ENCODE assay signal across 16 cellular contexts in the genomic region with DNA sequence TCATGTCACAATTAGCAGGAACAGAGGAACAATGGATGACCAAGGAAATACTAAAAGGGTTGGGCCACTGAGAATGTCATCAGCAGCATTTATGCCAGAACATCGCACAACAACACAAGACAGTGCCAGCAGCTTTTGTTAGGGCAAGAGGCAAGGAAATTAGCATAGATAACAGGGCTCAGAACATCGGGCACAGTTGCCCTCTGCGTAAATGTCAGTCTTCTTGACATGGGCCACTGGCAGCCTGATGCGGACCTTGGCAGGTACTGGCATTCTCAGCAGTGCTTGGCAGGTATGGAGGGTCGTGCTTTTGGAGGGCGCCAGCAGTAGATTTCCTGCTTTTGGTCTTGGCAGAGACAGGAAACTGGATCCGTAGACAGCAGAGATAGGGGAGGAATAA.
DNase-seq lines count a peak whose midpoint lies in the region; ATAC-seq, FAIRE-seq and TF ChIP-seq lines count a peak whose summit lies in the region.
"Had no signal": no experiment of that assay in that cellular context is flagged by ENCODE, and none has a peak within 500 bp of the region (broad histone marks: within the 10 kb centered on the region; RNA-seq: fewer than 3 reads in every experiment).

No MANE protein-coding gene starts in this region.

- H3K79me2 ChIP-seq in Karpas-422 (ENCODE audit: low read length) (no peaks in the 10 kb centered on the region), H1 (ENCODE audit: control insufficient read depth in 1 of 2, insufficient read depth in 2 of 2, low read length in 2 of 2) (no peaks in the 10 kb centered on the region)

- H2AFZ ChIP-seq in Karpas-422 (ENCODE audit: low read length): peak overlapping the region; percentile 12; the same call in 1 of the 2 replicates
- no peak overlapping the region for H2AFZ ChIP-seq in H1 (ENCODE audit: low read length)

- no peak overlapping the region for H3K23ac ChIP-seq in H1 (ENCODE audit: insufficient read length)

- H3K9me2 ChIP-seq in Karpas-422 (replicated peaks; ENCODE audit: insufficient read depth, low read length): no peaks in the 10 kb centered on the region; the same call in 1 of the 2 replicates

- 52% methylated on average over 7 of the region's 7 CpGs for WGBS in right cardiac atrium
- 82% methylated on average over 7 of the region's 7 CpGs; no CpG with 5 or more reads in 1 of the 2 experiments for WGBS in H1 (ENCODE audit: extremely low coverage in 1 of 2, insufficient coverage in 1 of 2, insufficient read length in 1 of 2, insufficient replicate concordance in 2 of 2, low coverage in 1 of 2, low lambda C conversion rate in 2 of 2, missing lambda C conversion rate in 1 of 2), 2 experiments

- no peak overlapping the region for H2AK5ac ChIP-seq in H1 (ENCODE audit: low read depth, low read length)

- no peaks in the 10 kb centered on the region for H3K9me3 Mint-ChIP-seq in type B pancreatic cell
- H3K9me3 Mint-ChIP-seq: CD4-positive, alpha-beta T cell had no signal

- 0 out of 2 replicates have a peak overlapping the region, but pooled peaks have one; percentile 35 for H2BK20ac ChIP-seq in H1 (ENCODE audit: low read length)

- no peak overlapping the region for H3K4me3 Mint-ChIP-seq in type B pancreatic cell
- H3K4me3 Mint-ChIP-seq: CD4-positive, alpha-beta T cell had no signal

- no peak for FAIRE-seq in H1 (lab: Jason Lieb, UNC)
- FAIRE-seq: D721Med, G401.6, GM12891, GM19239 had no signal

- no peak for TF ChIP-seq RAD21 in H1 (IDR thresholded peaks at IDR 0.05 in 1 of 2, conservative IDR thresholded peaks at IDR 0.05 in 1 of 2; ENCODE audit: low read depth in 2 of 2, low read length in 2 of 2)

- intact Hi-C loops in Right ventricle myocardium superior (cut with DNase I): no loop called here
- intact Hi-C loops in right cardiac atrium (cut with DNase I): no loop called here
- intact Hi-C loops in left ventricle myocardium superior (cut with micrococcal nuclease): no loop called here

- no peaks in the 10 kb centered on the region for H3K36me3 Mint-ChIP-seq in type B pancreatic cell

- H3K27me3 Mint-ChIP-seq in type B pancreatic cell: no peaks in the 10 kb centered on the region
- H3K27me3 Mint-ChIP-seq: CD4-positive, alpha-beta T cell had no signal

- DNase-seq in Right ventricle myocardium superior (peak; percentile 66), right cardiac atrium (no peak), Karpas-422 (no peak), H1 (ENCODE audit: low read depth in 1 of 2, low spot score in 2 of 2) (no peak), left ventricle myocardium superior (peak; percentile 69), type B pancreatic cell (ENCODE audit: extremely low spot score, unreplicated experiment) (no peak), NCI-H345 (lab: John Stamatoyannopoulos, UW) (no peak)
- DNase-seq: ACHN; Caco-2; CD4-positive, alpha-beta T cell had no signal

- H3K9me3 ChIP-seq in right cardiac atrium (ENCODE audit: control insufficient read depth, low read length) (no peaks in the 10 kb centered on the region), Karpas-422 (ENCODE audit: low read length) (no peaks in the 10 kb centered on the region), H1 (ENCODE audit: insufficient read depth in 2 of 2, low read depth in 1 of 2, low read length in 1 of 2) (no peaks in the 10 kb centered on the region)
- H3K9me3 ChIP-seq: Caco-2, HAP-1 had no signal

- H4K91ac ChIP-seq in H1 (replicated peaks; ENCODE audit: insufficient read length, low read length): no peak overlapping the region

- H3K4me3 ChIP-seq in right cardiac atrium (ENCODE audit: low read length) (no peak overlapping the region), Karpas-422 (ENCODE audit: low read length) (no peak overlapping the region), H1 (ENCODE audit: extremely low read depth in 1 of 4, insufficient read depth in 2 of 4, low read depth in 3 of 4, low read length in 4 of 4) (no peak overlapping the region)
- H3K4me3 ChIP-seq: HAP-1 had no signal

- TF ChIP-seq CTCF in H1 (IDR thresholded peaks at IDR 0.05; ENCODE audit: control extremely low read depth in 1 of 3, insufficient read depth in 1 of 3, low read depth in 1 of 3, low read length in 3 of 3): no peak
- TF ChIP-seq CTCF in type B pancreatic cell (conservative IDR thresholded peaks at IDR 0.05): no peak

- H3K27me3 ChIP-seq in right cardiac atrium (ENCODE audit: control insufficient read depth, insufficient read depth) (no peaks in the 10 kb centered on the region), Karpas-422 (ENCODE audit: low read length) (no peaks in the 10 kb centered on the region), H1 (replicated peaks in 1 of 4; ENCODE audit: control insufficient read depth in 3 of 4, extremely low read depth in 1 of 4, insufficient read depth in 3 of 4, low read length in 3 of 4) (peaks cover 0 to 1% (median 0%) of the 10 kb centered on the region in 4 experiments; a peak in 1 of 7 replicates)

- H3K4me2 ChIP-seq in Karpas-422 (ENCODE audit: low read depth, low read length, poor library complexity, severe bottlenecking) (no peak overlapping the region), H1 (ENCODE audit: insufficient read depth in 1 of 2, low read depth in 2 of 2, low read length in 2 of 2) (no peak overlapping the region)

- no peaks in the 10 kb centered on the region for H3K4me1 Mint-ChIP-seq in type B pancreatic cell (ENCODE audit: unreplicated experiment)

- H3K56ac ChIP-seq in H1 (replicated peaks; ENCODE audit: insufficient read length, low read depth, low read length): no peak overlapping the region

- H3K27ac Mint-ChIP-seq in type B pancreatic cell: no peak overlapping the region
- H3K27ac Mint-ChIP-seq: CD4-positive, alpha-beta T cell had no signal

- ATAC-seq in Right ventricle myocardium superior (ENCODE audit: poor library complexity) (peak; percentile 93), right cardiac atrium (no peak), left ventricle myocardium superior (peak; percentile 96)

- no peaks in the 10 kb centered on the region for H4K20me1 ChIP-seq in Karpas-422 (ENCODE audit: insufficient read depth, low read depth, low read length)
- H4K20me1 ChIP-seq in H1 (replicated peaks in 1 of 2; ENCODE audit: control insufficient read depth in 1 of 2, insufficient read depth in 2 of 2, low read length in 2 of 2): peaks cover 0 to 3% of the 10 kb centered on the region in 2 experiments

- H3K79me1 ChIP-seq in H1 (ENCODE audit: low read depth, low read length): no peaks in the 10 kb centered on the region

- no peak overlapping the region for H2BK120ac ChIP-seq in H1 (replicated peaks; ENCODE audit: low read depth, low read length)

- H3K36me3 ChIP-seq in Karpas-422 (ENCODE audit: insufficient read depth, low read length) (no peaks in the 10 kb centered on the region), H1 (ENCODE audit: control insufficient read depth in 2 of 4, insufficient read depth in 4 of 4, low read length in 3 of 4) (no peaks in the 10 kb centered on the region)
- H3K36me3 ChIP-seq: HAP-1 had no signal

- no peak for TF ChIP-seq POLR2A in H1 (IDR thresholded peaks at IDR 0.05; ENCODE audit: control extremely low read depth in 1 of 2, low read depth in 2 of 2, low read length in 2 of 2)

- no peak for TF ChIP-seq EP300 in H1 (IDR thresholded peaks at IDR 0.05; ENCODE audit: borderline replicate concordance in 1 of 2, low read depth in 2 of 2, low read length in 2 of 2)

- H4K8ac ChIP-seq in H1 (ENCODE audit: extremely low read depth, insufficient read depth, low read length): no peak overlapping the region

- no peak overlapping the region for H3K4ac ChIP-seq in H1 (replicated peaks; ENCODE audit: insufficient read length, low read depth, low read length)

- CTCF ChIA-PET in H1 (lab: Charles Lee; ENCODE audit: partially characterized antibody): interaction anchor here (1.3 kb wide), 1 partner anchor 340 kb away, joined by 3 read pairs; no protein-coding TSS in a partner anchor

- H3K4me1 ChIP-seq in right cardiac atrium (ENCODE audit: control insufficient read depth, insufficient read depth, low read length) (no peaks in the 10 kb centered on the region), Karpas-422 (ENCODE audit: low read length) (peaks cover 12% of the 10 kb centered on the region), H1 (replicated peaks in 1 of 4; ENCODE audit: control insufficient read depth in 3 of 4, insufficient read depth in 4 of 4, low read length in 3 of 4) (no peaks in the 10 kb centered on the region)
- H3K4me1 ChIP-seq: Caco-2, HAP-1 had no signal

- no peaks in the 10 kb centered on the region for H3K23me2 ChIP-seq in H1 (ENCODE audit: low read depth, low read length)

- no peak overlapping the region for H2BK5ac ChIP-seq in H1 (ENCODE audit: low read depth, low read length)

- H3K14ac ChIP-seq in H1 (ENCODE audit: insufficient read length): no peak overlapping the region

- H3K27ac ChIP-seq in right cardiac atrium (ENCODE audit: low read length): no peak overlapping the region
- no peak overlapping the region for H3K27ac ChIP-seq in Karpas-422 (ENCODE audit: low read length)
- no peak overlapping the region for H3K27ac ChIP-seq in H1 (ENCODE audit: low read depth, low read length)
- H3K27ac ChIP-seq: C4-2B had no signal

- POLR2A ChIA-PET in H1 (lab: Charles Lee; ENCODE audit: partially characterized antibody): no interaction called here

- no peak overlapping the region for H4K5ac ChIP-seq in H1 (ENCODE audit: insufficient read length, low read depth, low read length)

- H2BK12ac ChIP-seq in H1 (ENCODE audit: low read depth, low read length): no peak overlapping the region

- no peak overlapping the region for H3K9ac ChIP-seq in Karpas-422 (ENCODE audit: low read length)
- no peak overlapping the region for H3K9ac ChIP-seq in H1 (replicated peaks in 1 of 4; ENCODE audit: extremely low read depth in 1 of 4, low read depth in 3 of 4, low read length in 3 of 4)

- H3K18ac ChIP-seq in H1 (ENCODE audit: extremely low read depth, low read length): no peak overlapping the region

- H2BK15ac ChIP-seq in H1 (ENCODE audit: low read length): no peak overlapping the region

TF ChIP-seq in H1, 55 proteins besides CTCF, POLR2A, EP300 and RAD21:
- no peak for TF ChIP-seq EZH2 (IDR thresholded peaks at IDR 0.05; ENCODE audit: low read depth, low read length, severe bottlenecking)
- TF ChIP-seq MAFK (IDR thresholded peaks at IDR 0.05; ENCODE audit: low read depth, low read length): no peak
- no peak for TF ChIP-seq BRCA1 (IDR thresholded peaks at IDR 0.05; ENCODE audit: low read depth, low read length)
- TF ChIP-seq, protein P1, sequence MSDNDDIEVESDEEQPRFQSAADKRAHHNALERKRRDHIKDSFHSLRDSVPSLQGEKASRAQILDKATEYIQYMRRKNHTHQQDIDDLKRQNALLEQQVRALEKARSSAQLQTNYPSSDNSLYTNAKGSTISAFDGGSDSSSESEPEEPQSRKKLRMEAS (IDR thresholded peaks at IDR 0.05): no peak
- TF ChIP-seq TCF12 (IDR thresholded peaks at IDR 0.05; ENCODE audit: low read depth, low read length): no peak
- no peak for TF ChIP-seq SP2 (IDR thresholded peaks at IDR 0.05; ENCODE audit: low read length)
- TF ChIP-seq SP1 (IDR thresholded peaks at IDR 0.05; ENCODE audit: low read depth, low read length): no peak
- TF ChIP-seq RFX5 (IDR thresholded peaks at IDR 0.05; ENCODE audit: borderline replicate concordance, low read depth, low read length): no peak
- TF ChIP-seq GTF2F1 (IDR thresholded peaks at IDR 0.05; ENCODE audit: borderline replicate concordance, low read depth, low read length): no peak

Comparison
In these comparisons a context has a peak if more than half of its experiments do, and no peak if none do; other contexts are left out.
1. ATAC-seq: peak in Right ventricle myocardium superior (single experiment) and left ventricle myocardium superior (single experiment); none in right cardiac atrium (0 of 2).
2. DNase-seq: peak in Right ventricle myocardium superior (single experiment) and left ventricle myocardium superior (single experiment); none in right cardiac atrium (0 of 3), Karpas-422 (single experiment), H1 (0 of 2), type B pancreatic cell (single experiment) and NCI-H345 (single experiment).